Comparison of ENCODE assay signal across 17 cellular contexts in genomic region chr5:9455826-9456434, GRCh38.
A peak's percentile ranks its signal among the peaks of the same experiment; 100 is the strongest.
DNase-seq lines count a peak whose midpoint lies in the region; ATAC-seq and TF ChIP-seq lines count a peak whose summit lies in the region.
"Had no signal": no experiment of that assay in that cellular context is flagged by ENCODE, and none has a peak within 500 bp of the region (broad histone marks: within the 10 kb centered on the region; RNA-seq: fewer than 3 reads in every experiment).

No MANE protein-coding gene starts in this region.

- POLR2A ChIA-PET in activated CD8-positive, alpha-beta T cell treated with anti-CD3 and anti-CD28 coated beads, Interleukin-2, amount 10 ng/mL, durations not matched to agents 7 days and 5 days (lab: Charles Lee) = no interaction called here

- H3K27ac Mint-ChIP-seq in endothelial cell (ENCODE audit: unreplicated experiment) (peak overlapping the region; percentile 79), mesothelial cell of epicardium (peak overlapping the region; percentile 93), type B pancreatic cell (peak overlapping the region; percentile 38)
- no peak overlapping the region for H3K27ac Mint-ChIP-seq in activated CD8-positive, alpha-beta T cell treated with anti-CD3 and anti-CD28 coated beads, Interleukin-2, amount 10 ng/mL, durations not matched to agents 7 days and 5 days

- intact Hi-C loops in left cardiac atrium (cut with DNase I) = no loop called here

- no peaks in the 10 kb centered on the region for H3K9me3 ChIP-seq in cardiac muscle cell (ENCODE audit: low read depth)

- DNase-seq in cardiac muscle cell (ENCODE audit: low read depth in 1 of 2, low spot score in 1 of 2) = no peak
- no peak for DNase-seq in left cardiac atrium
- no peak for DNase-seq in endothelial cell (ENCODE audit: low spot score)
- no peak for DNase-seq in mesothelial cell of epicardium (ENCODE audit: low spot score in 2 of 2, unreplicated experiment in 2 of 2)
- no peak for DNase-seq in type B pancreatic cell (ENCODE audit: extremely low spot score, unreplicated experiment)
- DNase-seq in HT-29 (ENCODE audit: low spot score) = no peak
- no peak for DNase-seq in activated CD8-positive, alpha-beta T cell treated with anti-CD3 and anti-CD28 coated beads, Interleukin-2, amount 10 ng/mL, durations not matched to agents 7 days and 5 days
- no peak for DNase-seq in DMS79 treated with DMSO at 0.1 percent for 48 hours (lab: John Stamatoyannopoulos, UW)
- DNase-seq: DMS79, foreskin keratinocyte, Karpas-422, NCI-H510A, nucleus accumbens, Right ventricle myocardium superior, small intestine, WERI-Rb-1 had no signal

- H3K27me3 Mint-ChIP-seq in endothelial cell (ENCODE audit: unreplicated experiment) (no peaks in the 10 kb centered on the region), mesothelial cell of epicardium (ENCODE audit: low read depth) (no peaks in the 10 kb centered on the region), type B pancreatic cell (no peaks in the 10 kb centered on the region)
- no peaks in the 10 kb centered on the region for H3K27me3 Mint-ChIP-seq in activated CD8-positive, alpha-beta T cell treated with anti-CD3 and anti-CD28 coated beads, Interleukin-2, amount 10 ng/mL, durations not matched to agents 7 days and 5 days (ENCODE audit: low read depth)

- no peaks in the 10 kb centered on the region for H3K36me3 Mint-ChIP-seq in endothelial cell (ENCODE audit: low read depth, unreplicated experiment)
- H3K36me3 Mint-ChIP-seq in mesothelial cell of epicardium = peaks cover 6% of the 10 kb centered on the region
- H3K36me3 Mint-ChIP-seq in type B pancreatic cell = no peaks in the 10 kb centered on the region
- no peaks in the 10 kb centered on the region for H3K36me3 Mint-ChIP-seq in activated CD8-positive, alpha-beta T cell treated with anti-CD3 and anti-CD28 coated beads, Interleukin-2, amount 10 ng/mL, durations not matched to agents 7 days and 5 days (ENCODE audit: low read depth)

- ATAC-seq in left cardiac atrium = no peak
- no peak for ATAC-seq in activated CD8-positive, alpha-beta T cell treated with anti-CD3 and anti-CD28 coated beads, Interleukin-2, amount 10 ng/mL, durations not matched to agents 7 days and 5 days
- ATAC-seq: foreskin keratinocyte had no signal

- peaks cover 20% of the 10 kb centered on the region for H3K4me1 ChIP-seq in cardiac muscle cell (ENCODE audit: low read depth)
- H3K4me1 ChIP-seq: foreskin keratinocyte had no signal

- no peak overlapping the region for H3K4me3 Mint-ChIP-seq in endothelial cell (ENCODE audit: unreplicated experiment)
- H3K4me3 Mint-ChIP-seq in mesothelial cell of epicardium = no peak overlapping the region
- peak overlapping the region; percentile 29 for H3K4me3 Mint-ChIP-seq in type B pancreatic cell
- H3K4me3 Mint-ChIP-seq in activated CD8-positive, alpha-beta T cell treated with anti-CD3 and anti-CD28 coated beads, Interleukin-2, amount 10 ng/mL, durations not matched to agents 7 days and 5 days = no peak overlapping the region

- H3K4me1 Mint-ChIP-seq in endothelial cell (ENCODE audit: unreplicated experiment) = peaks cover 18% of the 10 kb centered on the region
- peaks cover 32% of the 10 kb centered on the region for H3K4me1 Mint-ChIP-seq in mesothelial cell of epicardium
- H3K4me1 Mint-ChIP-seq in type B pancreatic cell (ENCODE audit: unreplicated experiment) = peaks cover 36% of the 10 kb centered on the region
- no peaks in the 10 kb centered on the region for H3K4me1 Mint-ChIP-seq in activated CD8-positive, alpha-beta T cell treated with anti-CD3 and anti-CD28 coated beads, Interleukin-2, amount 10 ng/mL, durations not matched to agents 7 days and 5 days (ENCODE audit: low read depth)

- peak overlapping the region; percentile 57 for H3K27ac ChIP-seq in cardiac muscle cell
- H3K27ac ChIP-seq: foreskin keratinocyte, WERI-Rb-1 had no signal

- no peak overlapping the region for H3K4me3 ChIP-seq in cardiac muscle cell
- H3K4me3 ChIP-seq: tibial nerve had no signal

- no peaks in the 10 kb centered on the region for H3K27me3 ChIP-seq in cardiac muscle cell
- H3K27me3 ChIP-seq: foreskin keratinocyte, tibial nerve had no signal

- H3K36me3 ChIP-seq in cardiac muscle cell = no peaks in the 10 kb centered on the region
- H3K36me3 ChIP-seq: tibial nerve, WERI-Rb-1 had no signal

- no peak for TF ChIP-seq CTCF in cardiac muscle cell (IDR thresholded peaks at IDR 0.05; ENCODE audit: low read depth, low read length)
- TF ChIP-seq CTCF in endothelial cell (IDR thresholded peaks at IDR 0.05; ENCODE audit: unreplicated experiment) = no peak
- TF ChIP-seq CTCF in mesothelial cell of epicardium (IDR thresholded peaks at IDR 0.05; ENCODE audit: unreplicated experiment) = no peak
- TF ChIP-seq CTCF in type B pancreatic cell (conservative IDR thresholded peaks at IDR 0.05) = no peak

- H3K9me3 Mint-ChIP-seq in endothelial cell (ENCODE audit: unreplicated experiment) = no peaks in the 10 kb centered on the region
- H3K9me3 Mint-ChIP-seq in mesothelial cell of epicardium = peaks cover 15% of the 10 kb centered on the region
- H3K9me3 Mint-ChIP-seq in type B pancreatic cell = peaks cover 7% of the 10 kb centered on the region
- no peaks in the 10 kb centered on the region for H3K9me3 Mint-ChIP-seq in activated CD8-positive, alpha-beta T cell treated with anti-CD3 and anti-CD28 coated beads, Interleukin-2, amount 10 ng/mL, durations not matched to agents 7 days and 5 days (ENCODE audit: insufficient read depth)

- CTCF ChIA-PET in activated CD8-positive, alpha-beta T cell treated with anti-CD3 and anti-CD28 coated beads, Interleukin-2, amount 10 ng/mL, durations not matched to agents 7 days and 5 days (lab: Charles Lee) = no interaction called here
